ENCODE assay signal across 8 cellular contexts in the genomic region with DNA sequence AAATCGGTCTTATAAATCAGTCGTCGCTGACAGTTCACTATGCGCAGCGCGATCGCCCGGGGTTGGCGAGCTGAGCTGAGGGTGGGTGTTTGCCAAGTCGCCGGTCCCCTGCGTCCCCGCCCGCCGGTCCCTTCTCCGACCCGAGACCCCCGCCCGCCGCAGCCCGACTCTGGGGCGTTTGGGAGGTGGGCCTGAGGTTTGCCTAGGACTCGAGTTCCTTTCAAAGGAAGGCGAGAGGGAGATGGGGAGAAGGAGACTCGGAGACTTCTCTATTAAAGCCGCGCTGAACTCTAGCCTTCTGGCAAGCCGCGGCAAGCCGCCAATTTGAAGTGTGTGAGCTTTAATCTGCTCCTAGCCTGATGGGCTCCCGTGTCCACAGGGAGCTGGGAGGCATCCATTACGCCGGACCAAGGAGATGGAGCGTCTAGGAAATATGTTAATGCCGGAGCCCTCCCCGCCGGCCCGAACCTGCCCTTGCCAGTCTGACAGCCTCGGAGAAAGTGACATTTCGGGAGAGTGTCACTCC.
A peak's percentile ranks its signal among the peaks of the same experiment; 100 is the strongest.
DNase-seq lines count a peak whose midpoint lies in the region; ATAC-seq lines count a peak whose summit lies in the region.

No MANE protein-coding gene starts in this region.

- peaks cover 0 to 7% of the 10 kb centered on the region in 2 donors for H3K27me3 ChIP-seq in duodenal mucosa (ENCODE audit: control insufficient read depth in 1 of 2, insufficient read depth in 2 of 2, low read length in 2 of 2)
- peaks cover 2 to 11% of the 10 kb centered on the region in 2 donors for H3K27me3 ChIP-seq in stomach smooth muscle (ENCODE audit: control insufficient read depth in 1 of 2, insufficient read depth in 2 of 2, low read length in 2 of 2)

- H3K4me3 ChIP-seq in duodenal mucosa (ENCODE audit: low read depth in 1 of 2, low read length in 2 of 2) (peak overlapping the region; percentile 1 to 36), stomach smooth muscle (ENCODE audit: low read length in 2 of 2) (peak overlapping the region; percentile 73)

- H3K9me3 ChIP-seq in duodenal mucosa (ENCODE audit: control insufficient read depth in 1 of 2, low read length in 2 of 2) (no peaks in the 10 kb centered on the region), stomach smooth muscle (ENCODE audit: control insufficient read depth in 2 of 2, low read length in 2 of 2) (no peaks in the 10 kb centered on the region)

- peaks cover 11% of the 10 kb centered on the region for H3K9me3 Mint-ChIP-seq in activated CD4-positive, alpha-beta memory T cell treated with anti-CD3 and anti-CD28 coated beads for 36 hours

- H3K36me3 Mint-ChIP-seq in activated CD4-positive, alpha-beta memory T cell treated with anti-CD3 and anti-CD28 coated beads for 36 hours, result no peaks in the 10 kb centered on the region

- H3K9ac ChIP-seq in duodenal mucosa (ENCODE audit: low read depth in 1 of 2, low read length in 2 of 2) (no peak overlapping the region), stomach smooth muscle (ENCODE audit: low read length in 2 of 2) (peak overlapping the region; percentile 6 to 72)

- POLR2A ChIA-PET in activated CD4-positive, alpha-beta memory T cell treated with anti-CD3 and anti-CD28 coated beads for 36 hours (lab: Charles Lee), result no interaction called here

- ATAC-seq in GM21825 (IDR thresholded peaks at IDR 0.05; ENCODE audit: unreplicated experiment) (no peak), GM18909 (IDR thresholded peaks at IDR 0.05; ENCODE audit: poor library complexity, unreplicated experiment) (no peak)

- H3K4me3 Mint-ChIP-seq in activated CD4-positive, alpha-beta memory T cell treated with anti-CD3 and anti-CD28 coated beads for 36 hours, result no peak overlapping the region

- peak; percentile 76 to 96 for DNase-seq in NCI-H446 (lab: John Stamatoyannopoulos, UW)
- DNase-seq in left kidney (ENCODE audit: low read depth, low spot score), result peak; percentile 76
- no peak for DNase-seq in middle frontal gyrus (ENCODE audit: extremely low spot score, low spot score)
- DNase-seq in activated CD4-positive, alpha-beta memory T cell treated with anti-CD3 and anti-CD28 coated beads for 36 hours, result no peak

- CTCF ChIA-PET in activated CD4-positive, alpha-beta memory T cell treated with anti-CD3 and anti-CD28 coated beads for 36 hours (lab: Charles Lee), result no interaction called here

- no peaks in the 10 kb centered on the region for H3K4me1 ChIP-seq in duodenal mucosa (ENCODE audit: control insufficient read depth in 1 of 2, insufficient read depth in 2 of 2, low read length in 2 of 2)
- H3K4me1 ChIP-seq in stomach smooth muscle (ENCODE audit: control insufficient read depth, insufficient read depth, low read length), result no peaks in the 10 kb centered on the region

- intact Hi-C loops in activated CD4-positive, alpha-beta memory T cell treated with anti-CD3 and anti-CD28 coated beads for 36 hours (cut with micrococcal nuclease), result no loop called here

- H3K27ac ChIP-seq in duodenal mucosa (ENCODE audit: low read depth, low read length) (no peak overlapping the region), stomach smooth muscle (ENCODE audit: low read length) (peak overlapping the region; percentile 24)

- H3K27ac Mint-ChIP-seq in activated CD4-positive, alpha-beta memory T cell treated with anti-CD3 and anti-CD28 coated beads for 36 hours, result no peak overlapping the region

- H3K36me3 ChIP-seq in duodenal mucosa (ENCODE audit: control insufficient read depth in 1 of 2, insufficient read depth in 2 of 2, low read length in 2 of 2), result no peaks in the 10 kb centered on the region
- H3K36me3 ChIP-seq in stomach smooth muscle (ENCODE audit: control insufficient read depth in 2 of 2, insufficient read depth in 2 of 2, low read length in 2 of 2), result no peaks in the 10 kb centered on the region

- no peaks in the 10 kb centered on the region for H3K4me1 Mint-ChIP-seq in activated CD4-positive, alpha-beta memory T cell treated with anti-CD3 and anti-CD28 coated beads for 36 hours (ENCODE audit: low read depth)

- no peaks in the 10 kb centered on the region for H3K27me3 Mint-ChIP-seq in activated CD4-positive, alpha-beta memory T cell treated with anti-CD3 and anti-CD28 coated beads for 36 hours

Comparison
In these comparisons a context has a peak if more than half of its experiments do, and no peak if none do; other contexts are left out.
1. DNase-seq: peak in NCI-H446 (2 of 2) and left kidney (single experiment); none in middle frontal gyrus (single experiment) and activated CD4-positive, alpha-beta memory T cell treated with anti-CD3 and anti-CD28 coated beads for 36 hours (single experiment).
2. H3K9ac ChIP-seq: peak in stomach smooth muscle (2 of 2); none in duodenal mucosa (0 of 2).